In the genomic region with DNA sequence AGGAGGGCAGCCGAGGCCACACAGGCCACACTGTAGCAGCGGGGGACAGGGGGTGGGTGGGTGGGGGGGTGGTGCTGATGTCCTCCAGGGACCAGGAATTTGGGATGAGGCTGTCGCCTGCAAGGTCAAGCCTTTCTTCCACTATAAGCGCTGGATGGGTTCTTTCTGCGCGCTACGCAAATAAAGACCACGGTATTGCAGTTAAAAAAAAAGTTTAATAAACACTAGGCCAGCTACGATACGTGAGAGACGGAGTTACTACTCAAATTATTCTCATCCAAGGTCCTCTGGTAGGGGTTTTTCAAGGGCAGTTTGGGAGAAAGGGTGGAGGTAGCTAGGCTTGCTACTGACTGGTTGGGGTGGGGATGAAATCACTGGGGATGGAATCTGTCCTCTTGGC, we compare ENCODE assay signal across 8 cellular contexts. TPM values are rescaled to one million over a fixed set of nuclear protein-coding genes. Genes with fewer than 3 reads are reported as not detected.
DNase-seq lines count a peak whose midpoint lies in the region; ATAC-seq and TF ChIP-seq lines count a peak whose summit lies in the region.

No MANE protein-coding gene starts in this region.

- DNase-seq in left ventricle myocardium superior (no peak), HuH-7 (ENCODE audit: low spot score) (no peak), NCI-H2227 (lab: John Stamatoyannopoulos, UW; ENCODE audit: unreplicated experiment) (no peak), HEK293T (ENCODE audit: extremely low spot score) (no peak), nucleus accumbens (lab: John Stamatoyannopoulos, UW) (no peak)
- no peak for DNase-seq in stimulated activated effector memory CD8-positive, alpha-beta T cell treated with anti-CD3 and anti-CD28 coated beads, Interleukin-12 subunit alpha, Interleukin-12 subunit beta, amount 100 ng/mL, for 72 hours (ENCODE audit: low spot score in 2 of 2)

- H3K4me1 Mint-ChIP-seq in stimulated activated effector memory CD8-positive, alpha-beta T cell treated with anti-CD3 and anti-CD28 coated beads, Interleukin-12 subunit alpha, Interleukin-12 subunit beta, amount 100 ng/mL, for 72 hours = peaks cover 31% of the 10 kb centered on the region

- H3K9me3 ChIP-seq in SU-DHL-6 (ENCODE audit: insufficient read depth, low read length) = no peaks in the 10 kb centered on the region

- no peaks in the 10 kb centered on the region for H4K20me1 ChIP-seq in SU-DHL-6 (ENCODE audit: low read depth, low read length)

- 0 out of 2 replicates have a peak, but pooled peaks cover 3% of the 10 kb centered on the region for H3F3A ChIP-seq in SU-DHL-6 (ENCODE audit: insufficient read depth)

- peak overlapping the region; percentile 96 for H3K27ac Mint-ChIP-seq in stimulated activated effector memory CD8-positive, alpha-beta T cell treated with anti-CD3 and anti-CD28 coated beads, Interleukin-12 subunit alpha, Interleukin-12 subunit beta, amount 100 ng/mL, for 72 hours

- intact Hi-C loops in left ventricle myocardium superior (cut with micrococcal nuclease) = no loop called here

- H3K36me3 Mint-ChIP-seq in stimulated activated effector memory CD8-positive, alpha-beta T cell treated with anti-CD3 and anti-CD28 coated beads, Interleukin-12 subunit alpha, Interleukin-12 subunit beta, amount 100 ng/mL, for 72 hours = peaks cover 21% of the 10 kb centered on the region

- peaks cover 34% of the 10 kb centered on the region for H3K79me2 ChIP-seq in SU-DHL-6 (ENCODE audit: insufficient read depth, low read length)

- H2AFZ ChIP-seq in SU-DHL-6 (ENCODE audit: low read depth, low read length, severe bottlenecking) = peak overlapping the region; percentile 69

- peak overlapping the region; percentile 89 for H3K4me3 ChIP-seq in SU-DHL-6 (ENCODE audit: insufficient read depth, low read length, poor library complexity, severe bottlenecking)

- no peak for TF ChIP-seq CTCF in SU-DHL-6 (IDR thresholded peaks at IDR 0.05; ENCODE audit: insufficient read depth, low read length, poor library complexity, severe bottlenecking)

- no peaks in the 10 kb centered on the region; the same call in 1 of the 2 replicates for H3K36me3 ChIP-seq in SU-DHL-6 (ENCODE audit: low read length)

- CTCF ChIA-PET in HEK293T (lab: Yijun Ruan, JAX) = interaction anchor here (0.7 kb wide), 1 partner anchor 7 kb away, joined by 3 read pairs; no protein-coding TSS in a partner anchor

- POLR2A ChIA-PET in HEK293T (lab: Yijun Ruan, JAX) = interaction anchor here (0.6 to 1.0 kb wide), 2 partner anchors 38 to 233 kb away, joined by 3 to 6 read pairs; partner anchors contain the start of gene ZNF563

- H3K9me3 Mint-ChIP-seq in stimulated activated effector memory CD8-positive, alpha-beta T cell treated with anti-CD3 and anti-CD28 coated beads, Interleukin-12 subunit alpha, Interleukin-12 subunit beta, amount 100 ng/mL, for 72 hours = no peaks in the 10 kb centered on the region

- H3K27me3 ChIP-seq in SU-DHL-6 (ENCODE audit: low read length) = no peaks in the 10 kb centered on the region

- H3K9me2 ChIP-seq in SU-DHL-6 (replicated peaks; ENCODE audit: insufficient read depth, low read length) = no peaks in the 10 kb centered on the region

- H3K27ac ChIP-seq in SU-DHL-6 (ENCODE audit: low read depth, low read length) = no peak overlapping the region

- ATAC-seq in GM21528 (IDR thresholded peaks at IDR 0.05; ENCODE audit: low FRiP score, unreplicated experiment) = peak; percentile 15
- peak; percentile 16 for ATAC-seq in left ventricle myocardium superior
- peak; percentile 29 for ATAC-seq in stimulated activated effector memory CD8-positive, alpha-beta T cell treated with anti-CD3 and anti-CD28 coated beads, Interleukin-12 subunit alpha, Interleukin-12 subunit beta, amount 100 ng/mL, for 72 hours

- H3K4me2 ChIP-seq in SU-DHL-6 (ENCODE audit: low read depth, low read length, poor library complexity, severe bottlenecking) = peak overlapping the region; percentile 70

- peak overlapping the region; percentile 84 for H3K9ac ChIP-seq in SU-DHL-6 (ENCODE audit: low read length)

- peak overlapping the region; percentile 98 for H3K4me3 Mint-ChIP-seq in stimulated activated effector memory CD8-positive, alpha-beta T cell treated with anti-CD3 and anti-CD28 coated beads, Interleukin-12 subunit alpha, Interleukin-12 subunit beta, amount 100 ng/mL, for 72 hours

TF ChIP-seq in HEK293T, 16 proteins besides CTCF, POLR2A, EP300 and RAD21:
- TF ChIP-seq FOXK2 (IDR thresholded peaks at IDR 0.05) (no peak), ELF4 (IDR thresholded peaks at IDR 0.05) (no peak), CTBP1 (IDR thresholded peaks at IDR 0.05; ENCODE audit: borderline replicate concordance) (no peak), ARNT (IDR thresholded peaks at IDR 0.05) (no peak), BHLHE40 (IDR thresholded peaks at IDR 0.05; ENCODE audit: borderline replicate concordance) (no peak), FOXM1 (IDR thresholded peaks at IDR 0.05; ENCODE audit: borderline replicate concordance) (no peak), PKNOX1 (IDR thresholded peaks at IDR 0.05) (no peak), NFRKB (IDR thresholded peaks at IDR 0.05) (no peak), LEF1 (IDR thresholded peaks at IDR 0.05; ENCODE audit: borderline replicate concordance) (no peak), TARDBP (IDR thresholded peaks at IDR 0.05) (no peak)

RNA-seq across cellular contexts. Expression of gene ZNF44, which starts 0.5 kb away (rescaled TPM):
- total RNA-seq in left ventricle myocardium superior = 9.5 TPM

RNA-seq across cellular contexts. Expression of gene ZNF563, which starts 38.2 kb away (rescaled TPM):
- 3.7 TPM for total RNA-seq in left ventricle myocardium superior
